ENCODE assay signal across 10 cellular contexts in genomic region chr2:178530625-178531142, GRCh38. TPM values are rescaled to one million over a fixed set of nuclear protein-coding genes. Genes with fewer than 3 reads are reported as not detected.
DNase-seq lines count a peak whose midpoint lies in the region; ATAC-seq, FAIRE-seq and TF ChIP-seq lines count a peak whose summit lies in the region.
"Had no signal": no experiment of that assay in that cellular context is flagged by ENCODE, and none has a peak within 500 bp of the region (broad histone marks: within the 10 kb centered on the region; RNA-seq: fewer than 3 reads in every experiment).

No MANE protein-coding gene starts in this region.

- H3K4me1 ChIP-seq in upper lobe of left lung: no peaks in the 10 kb centered on the region
- H3K4me1 ChIP-seq in Peyer's patch: no peaks in the 10 kb centered on the region

- H3K36me3 Mint-ChIP-seq in activated T-cell treated with anti-CD3 and anti-CD28 coated beads, Interleukin-2, amount 50 U/mL, for 4 hours (ENCODE audit: insufficient read depth): peaks cover 67% of the 10 kb centered on the region

- H3K27ac ChIP-seq in upper lobe of left lung (peak overlapping the region; percentile 50 to 68 (median 58)), Peyer's patch (peak overlapping the region in 1 of 4 donors; percentile 7)

- H3K4me3 ChIP-seq in upper lobe of left lung: no peak overlapping the region
- H3K4me3 ChIP-seq in Peyer's patch: no peak overlapping the region

- peak; percentile 32 to 54 (median 44) for DNase-seq in stimulated activated CD4-positive, alpha-beta T cell treated with anti-CD3 and anti-CD28 coated beads, Interleukin-12 subunit alpha, Interleukin-12 subunit beta, amount 100 ng/mL, for 48 hours (ENCODE audit: low read depth in 2 of 3, low spot score in 1 of 3)
- no peak for DNase-seq in stimulated activated CD4-positive, alpha-beta T cell treated with anti-CD3 and anti-CD28 coated beads, Interleukin-12 subunit alpha, Interleukin-12 subunit beta, amount 100 ng/mL, for 4 hours
- DNase-seq in activated T-cell treated with anti-CD3 and anti-CD28 coated beads, Interleukin-2, amount 50 U/mL, for 4 hours: no peak
- DNase-seq in upper lobe of left lung: peak in 1 of 2 donors; percentile 28
- DNase-seq in RCC 7860 (ENCODE audit: low spot score): no peak
- no peak for DNase-seq in Peyer's patch
- DNase-seq in HT-29 (ENCODE audit: low spot score): no peak
- DNase-seq: DND-41 had no signal

- H3K9me3 ChIP-seq in upper lobe of left lung: no peaks in the 10 kb centered on the region
- no peaks in the 10 kb centered on the region for H3K9me3 ChIP-seq in Peyer's patch

- peaks cover 6% of the 10 kb centered on the region for H3K9me3 Mint-ChIP-seq in activated T-cell treated with anti-CD3 and anti-CD28 coated beads, Interleukin-2, amount 50 U/mL, for 4 hours

- H3K27me3 ChIP-seq in upper lobe of left lung (no peaks in the 10 kb centered on the region), Peyer's patch (no peaks in the 10 kb centered on the region)

- TF ChIP-seq POLR2A in upper lobe of left lung (IDR thresholded peaks at IDR 0.05) (no peak), Peyer's patch (IDR thresholded peaks at IDR 0.05) (no peak)

- no peak for FAIRE-seq in RCC 7860 (lab: Jason Lieb, UNC)
- FAIRE-seq: urothelium cell line had no signal

- no peak for TF ChIP-seq EP300 in upper lobe of left lung (IDR thresholded peaks at IDR 0.05)

- H3K36me3 ChIP-seq in upper lobe of left lung (peaks cover 0 to 45% (median 28%) of the 10 kb centered on the region in 4 donors), Peyer's patch (peaks cover 0 to 30% (median 0%) of the 10 kb centered on the region in 3 donors)

- no peak for TF ChIP-seq CTCF in upper lobe of left lung (IDR thresholded peaks at IDR 0.05)
- TF ChIP-seq CTCF in Peyer's patch (IDR thresholded peaks at IDR 0.05): no peak

- H3K4me3 Mint-ChIP-seq in activated T-cell treated with anti-CD3 and anti-CD28 coated beads, Interleukin-2, amount 50 U/mL, for 4 hours: no peak overlapping the region

- no peaks in the 10 kb centered on the region for H3K27me3 Mint-ChIP-seq in activated T-cell treated with anti-CD3 and anti-CD28 coated beads, Interleukin-2, amount 50 U/mL, for 4 hours (ENCODE audit: low read depth)

- H3K4me1 Mint-ChIP-seq in activated T-cell treated with anti-CD3 and anti-CD28 coated beads, Interleukin-2, amount 50 U/mL, for 4 hours (ENCODE audit: low read depth): peaks cover 24% of the 10 kb centered on the region

- ATAC-seq in HG03108 (IDR thresholded peaks at IDR 0.05; ENCODE audit: unreplicated experiment): peak; percentile 98
- ATAC-seq in activated T-cell treated with anti-CD3 and anti-CD28 coated beads, Interleukin-2, amount 50 U/mL, for 4 hours: peak; percentile 87 to 96
- ATAC-seq in upper lobe of left lung (ENCODE audit: low FRiP score in 2 of 2): peak; percentile 74 to 79

- 65 to 74% methylated on average over 8 of the region's 8 CpGs for WGBS in upper lobe of left lung, 2 donors

RNA-seq across cellular contexts. Expression of gene PLEKHA3, which starts 50.4 kb away (rescaled TPM):
- total RNA-seq in activated T-cell treated with anti-CD3 and anti-CD28 coated beads, Interleukin-2, amount 50 U/mL, for 4 hours: 10 to 100 TPM; 24.8 to 28.1 (median 26.6) TPM
- total RNA-seq in upper lobe of left lung (10 to 100 TPM in 5 of 6 donors, 1 to 10 TPM in 1; 5.2 to 28.9 (median 14.8) TPM), Peyer's patch (10 to 100 TPM in 1 of 4 donors, 1 to 10 TPM in 3; 7.4 to 13.3 (median 8.6) TPM)
- 4.4 and 5.2 TPM in 2 replicates for total RNA-seq in HT-29 (2014; rRNA removed; shearing (Covaris generic))

RNA-seq across cellular contexts. Expression of gene FKBP7, which starts 52.3 kb away (rescaled TPM):
- total RNA-seq in activated T-cell treated with anti-CD3 and anti-CD28 coated beads, Interleukin-2, amount 50 U/mL, for 4 hours: 1 to 10 TPM; 2.0 to 2.9 (median 2.5) TPM
- total RNA-seq in upper lobe of left lung: 10 to 100 TPM in 1 of 6 donors, 1 to 10 TPM in 5; 3.1 to 13.3 (median 5.3) TPM
- total RNA-seq in Peyer's patch: 1 to 10 TPM in 2 of 4 donors, under 1 TPM in 2; 0.53 to 5.3 (median 1.0) TPM
- 0.03 and 0.55 TPM in 2 replicates for total RNA-seq in HT-29 (2014; rRNA removed; shearing (Covaris generic))

Comparison
In these comparisons a context has a peak if more than half of its experiments do, and no peak if none do; other contexts are left out.
1. DNase-seq: peak in stimulated activated CD4-positive, alpha-beta T cell treated with anti-CD3 and anti-CD28 coated beads, Interleukin-12 subunit alpha, Interleukin-12 subunit beta, amount 100 ng/mL, for 48 hours (3 of 3); none in stimulated activated CD4-positive, alpha-beta T cell treated with anti-CD3 and anti-CD28 coated beads, Interleukin-12 subunit alpha, Interleukin-12 subunit beta, amount 100 ng/mL, for 4 hours (single experiment), activated T-cell treated with anti-CD3 and anti-CD28 coated beads, Interleukin-2, amount 50 U/mL, for 4 hours (single experiment), RCC 7860 (single experiment), Peyer's patch (0 of 3) and HT-29 (single experiment).
2. Peak in every context shown above with its lines, with median percentiles within 50 percentile points of each other: ATAC-seq.